ENCODE assay signal across 8 cellular contexts in the genomic region with DNA sequence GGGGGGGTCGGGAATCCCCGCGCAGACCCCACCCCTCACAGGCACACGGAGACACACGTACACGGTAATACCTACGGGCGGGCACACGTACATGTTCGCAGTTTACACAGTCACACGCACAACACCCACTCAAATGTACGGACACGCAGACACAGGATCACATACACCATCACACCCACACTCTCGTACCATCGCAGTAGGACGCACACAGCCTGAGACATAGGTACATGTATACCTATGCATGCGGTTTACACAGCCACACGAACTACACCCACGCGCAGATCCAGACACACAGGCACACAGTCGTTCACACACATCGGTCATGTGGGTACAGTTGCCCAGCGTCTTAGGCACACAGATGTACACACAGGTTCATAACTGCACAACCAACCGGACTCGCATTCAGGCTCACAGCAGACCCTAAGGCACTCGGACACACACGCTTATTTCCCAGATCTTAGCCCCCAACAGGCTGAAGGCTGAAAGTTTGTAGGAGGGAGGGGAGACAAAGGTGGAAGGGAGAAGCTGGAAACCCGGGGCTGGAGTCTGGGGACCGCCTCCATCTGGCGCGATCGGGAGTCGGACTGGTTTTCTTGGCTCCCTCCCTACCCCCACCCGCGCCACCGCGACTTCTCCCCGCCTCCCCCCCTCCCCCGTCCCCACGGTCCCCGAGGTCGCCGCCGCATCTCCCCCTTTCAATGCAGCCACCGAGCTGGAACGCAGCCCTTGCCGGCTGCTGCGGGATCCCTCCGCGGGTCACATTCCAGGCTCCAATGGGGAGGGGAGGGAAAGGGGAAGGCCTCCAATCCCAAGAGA. TPM values are rescaled to one million over a fixed set of nuclear protein-coding genes. Genes with fewer than 3 reads are reported as not detected.
DNase-seq lines count a peak whose midpoint lies in the region; ATAC-seq and TF ChIP-seq lines count a peak whose summit lies in the region.

No MANE protein-coding gene starts in this region.

- H3K27ac Mint-ChIP-seq in progenitor cell of endocrine pancreas = peak overlapping the region; percentile 96

- no peaks in the 10 kb centered on the region for H3K27me3 Mint-ChIP-seq in progenitor cell of endocrine pancreas

- no peak for TF ChIP-seq POLR2A in gastroesophageal sphincter (IDR thresholded peaks at IDR 0.05)

- H3K4me1 ChIP-seq in ES-I3 (ENCODE audit: insufficient read depth, low read length) (peaks cover 35% of the 10 kb centered on the region), gastroesophageal sphincter (peaks cover 3 to 47% (median 24%) of the 10 kb centered on the region in 3 donors)

- TF ChIP-seq EP300 in gastroesophageal sphincter (IDR thresholded peaks at IDR 0.05) = no peak

- H3K4me1 Mint-ChIP-seq in progenitor cell of endocrine pancreas (ENCODE audit: low read depth) = peaks cover 45% of the 10 kb centered on the region

- no peaks in the 10 kb centered on the region for H3K27me3 ChIP-seq in gastroesophageal sphincter

- H3K36me3 ChIP-seq in ES-I3 (ENCODE audit: insufficient read depth, low read length) (no peaks in the 10 kb centered on the region), gastroesophageal sphincter (no peaks in the 10 kb centered on the region)

- DNase-seq in NCI-H146 treated with DMSO at 0.1 percent for 48 hours (lab: John Stamatoyannopoulos, UW; ENCODE audit: unreplicated experiment) (peak; percentile 12), progenitor cell of endocrine pancreas (ENCODE audit: low spot score, unreplicated experiment) (peak; percentile 52), HCEC 1CT (no peak)
- DNase-seq in activated gamma-delta T cell treated with anti-CD3 and anti-CD28 coated beads, Interleukin-2, amount 50 U/mL, for 16 hours (ENCODE audit: low read depth) = peak; percentile 41

- H3K9ac ChIP-seq in ES-I3 (ENCODE audit: low read depth, low read length) = peak overlapping the region; percentile 91

- H3K4me3 Mint-ChIP-seq in progenitor cell of endocrine pancreas (ENCODE audit: low read depth) = peak overlapping the region; percentile 94

- peak overlapping the region; percentile 48 to 82 for H3K4me3 ChIP-seq in gastroesophageal sphincter

- H3K9me3 Mint-ChIP-seq in progenitor cell of endocrine pancreas (ENCODE audit: low read depth) = no peaks in the 10 kb centered on the region

- no peaks in the 10 kb centered on the region for H3K36me3 Mint-ChIP-seq in progenitor cell of endocrine pancreas (ENCODE audit: insufficient read depth)

- TF ChIP-seq CTCF in gastroesophageal sphincter (IDR thresholded peaks at IDR 0.05) (no peak), progenitor cell of endocrine pancreas (IDR thresholded peaks at IDR 0.05; ENCODE audit: unreplicated experiment) (peak; percentile 2)

- H3K27ac ChIP-seq in gastroesophageal sphincter = peak overlapping the region; percentile 30 to 90 (median 84)

- H3K9me3 ChIP-seq in ES-I3 (ENCODE audit: control insufficient read depth, insufficient read depth, low read length) (no peaks in the 10 kb centered on the region), gastroesophageal sphincter (no peaks in the 10 kb centered on the region)

- ATAC-seq in gastroesophageal sphincter (peak; percentile 28), GM18858 (IDR thresholded peaks at IDR 0.05; ENCODE audit: unreplicated experiment) (no peak), HG03280 (IDR thresholded peaks at IDR 0.05; ENCODE audit: unreplicated experiment) (no peak)

- WGBS in gastroesophageal sphincter (ENCODE audit: low coverage in 1 of 2), 2 donors = 0% methylated on average over 14 of the region's 50 CpGs; no CpG with 5 or more reads in 1 of the 2 donors

RNA-seq across cellular contexts. Expression of a gene that starts 51.9 kb away (rescaled TPM):
- total RNA-seq in gastroesophageal sphincter = 100 to 1,000 TPM; 132 to 265 (median 167) TPM
- total RNA-seq in progenitor cell of endocrine pancreas = 0.40 TPM in 1 of 2 replicates, not detected in the other

Comparison
In these comparisons a context has a peak if more than half of its experiments do, and no peak if none do; other contexts are left out.
1. RNA of a gene that starts 51.9 kb away (total RNA-seq): 132 to 265 TPM in gastroesophageal sphincter; 0.40 TPM in progenitor cell of endocrine pancreas; every median in the first group is over 10 times any median in the second.